In genomic region chr2:10527585-10527984, GRCh38 we compare ENCODE assay signal across 37 cellular contexts.
"Had no signal": no experiment of that assay in that cellular context is flagged by ENCODE, and none has a peak within 500 bp of the region (broad histone marks: within the 10 kb centered on the region; RNA-seq: fewer than 3 reads in every experiment).

No MANE protein-coding gene starts in this region.

- H3K9me3 Mint-ChIP-seq: activated B cell treated with CpG ODN at 0.5 μM for 24 hours; activated CD4-positive, alpha-beta memory T cell treated with anti-CD3 and anti-CD28 coated beads for 36 hours; activated naive CD4-positive, alpha-beta T cell treated with anti-CD3 and anti-CD28 coated beads for 36 hours; activated naive CD4-positive, alpha-beta T cell treated with anti-CD3 and anti-CD28 coated beads, Interleukin-2, amount 50 U/mL, for 72 hours; activated T-cell treated with anti-CD3 and anti-CD28 coated beads, Interleukin-2, amount 50 U/mL, for 72 hours; activated T-helper 17 cell treated with anti-CD3 and anti-CD28 coated beads, Interleukin-2, amount 50 U/mL, for 72 hours; T-cell had no signal

- H3K36me3 ChIP-seq: adrenal gland, breast epithelium, SJSA1 had no signal

- H3K27me3 Mint-ChIP-seq: activated CD4-positive, alpha-beta memory T cell treated with anti-CD3 and anti-CD28 coated beads for 36 hours; activated T-helper 17 cell treated with anti-CD3 and anti-CD28 coated beads, Interleukin-2, amount 50 U/mL, for 72 hours had no signal

- H3K9me3 ChIP-seq: adrenal gland, body of pancreas, breast epithelium, SJSA1, SK-N-SH had no signal

- H3K36me3 Mint-ChIP-seq: activated CD4-positive, alpha-beta memory T cell treated with anti-CD3 and anti-CD28 coated beads for 36 hours; activated naive CD4-positive, alpha-beta T cell treated with anti-CD3 and anti-CD28 coated beads, Interleukin-2, amount 50 U/mL, for 72 hours; T-cell had no signal

- H3K27ac ChIP-seq: adrenal gland, body of pancreas, breast epithelium, KMS-11, PC-9, SJSA1, VCaP had no signal

- H3K4me1 ChIP-seq: adrenal gland, body of pancreas, breast epithelium, SJSA1 had no signal

- H3K9ac ChIP-seq: KMS-11, SK-N-SH had no signal

- DNase-seq: activated B cell treated with CpG ODN at 0.5 μM for 24 hours; activated CD4-positive, alpha-beta memory T cell treated with anti-CD3 and anti-CD28 coated beads for 36 hours; activated CD4-positive, alpha-beta T cell treated with anti-CD3 and anti-CD28 coated beads for 4 hours; activated CD4-positive, alpha-beta T cell treated with anti-CD3 and anti-CD28 coated beads, Interleukin-2, amount 50 U/mL, for 1 hour; activated CD4-positive, CD25-positive, alpha-beta regulatory T cell treated with anti-CD3 and anti-CD28 coated beads, Interleukin-2, amount 50 U/mL, for 72 hours; activated CD8-positive, alpha-beta memory T cell treated with anti-CD3 and anti-CD28 coated beads, Interleukin-2, amount 50 U/mL, for 4 hours; activated gamma-delta T cell treated with Interleukin-2 at 50 U/mL for 16 hours; activated naive CD4-positive, alpha-beta T cell treated with anti-CD3 and anti-CD28 coated beads for 36 hours; activated T-cell treated with anti-CD3 and anti-CD28 coated beads for 4 hours; activated T-cell treated with anti-CD3 and anti-CD28 coated beads, Interleukin-2, amount 50 U/mL, for 72 hours; adrenal gland; body of pancreas; caudate nucleus; cerebellar nuclear complex; MM.1S; MV-4-11; NCI-H1092; NCI-H1436 treated with DMSO at 0.1 percent for 48 hours; NCI-H187; NCI-H2029 treated with DMSO at 0.1 percent for 48 hours; NCI-H2107; NCI-H2171; NCI-H510A; NCI-H526; NCI-H748 treated with DMSO at 0.1 percent for 48 hours; PC-9; SHP77; SK-N-SH; T-helper 17 cell; T-helper 9 cell had no signal

- H3K4me1 Mint-ChIP-seq: activated B cell treated with CpG ODN at 0.5 μM for 24 hours; activated T-helper 17 cell treated with anti-CD3 and anti-CD28 coated beads, Interleukin-2, amount 50 U/mL, for 72 hours; T-cell had no signal

- H3K4me3 Mint-ChIP-seq: activated B cell treated with CpG ODN at 0.5 μM for 24 hours; activated CD4-positive, alpha-beta memory T cell treated with anti-CD3 and anti-CD28 coated beads for 36 hours; activated naive CD4-positive, alpha-beta T cell treated with anti-CD3 and anti-CD28 coated beads for 36 hours; activated T-cell treated with anti-CD3 and anti-CD28 coated beads, Interleukin-2, amount 50 U/mL, for 72 hours; activated T-helper 17 cell treated with anti-CD3 and anti-CD28 coated beads, Interleukin-2, amount 50 U/mL, for 72 hours; T-cell; T-helper 17 cell had no signal

- H3K4me3 ChIP-seq: adrenal gland, body of pancreas, breast epithelium, PC-9, SJSA1 had no signal

- H3K27me3 ChIP-seq: adrenal gland, body of pancreas, breast epithelium, SJSA1 had no signal

- H3K27ac Mint-ChIP-seq: activated B cell treated with CpG ODN at 0.5 μM for 24 hours; activated CD4-positive, alpha-beta memory T cell treated with anti-CD3 and anti-CD28 coated beads for 36 hours; activated naive CD4-positive, alpha-beta T cell treated with anti-CD3 and anti-CD28 coated beads for 36 hours; activated naive CD4-positive, alpha-beta T cell treated with anti-CD3 and anti-CD28 coated beads, Interleukin-2, amount 50 U/mL, for 72 hours; activated T-cell treated with anti-CD3 and anti-CD28 coated beads, Interleukin-2, amount 50 U/mL, for 72 hours; activated T-helper 17 cell treated with anti-CD3 and anti-CD28 coated beads, Interleukin-2, amount 50 U/mL, for 72 hours; T-cell; T-helper 17 cell had no signal
